Comparison of ENCODE assay signal across 31 cellular contexts in the genomic region with DNA sequence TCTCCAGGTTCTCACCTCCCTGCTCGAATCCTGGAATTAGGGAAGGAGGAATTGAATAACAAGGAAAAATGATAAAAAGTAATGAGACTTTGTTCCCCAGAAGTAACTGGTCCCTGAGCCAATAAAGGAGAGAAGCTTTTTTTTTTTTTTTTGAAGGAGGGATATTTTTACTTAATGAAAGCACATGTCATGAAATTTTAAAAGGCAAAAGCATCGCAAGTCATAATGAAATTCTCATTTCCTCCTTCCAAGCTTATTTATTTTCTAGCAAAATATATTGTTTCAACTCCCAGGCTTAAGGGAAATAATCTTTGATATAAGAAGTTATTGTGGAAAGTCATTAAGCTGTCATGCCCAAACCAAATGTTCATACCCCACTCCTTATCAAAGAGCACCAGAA. TPM values are rescaled to one million over a fixed set of nuclear protein-coding genes. Genes with fewer than 3 reads are reported as not detected.
A peak's percentile ranks its signal among the peaks of the same experiment; 100 is the strongest.
DNase-seq lines count a peak whose midpoint lies in the region; ATAC-seq, FAIRE-seq and TF ChIP-seq lines count a peak whose summit lies in the region.
"Had no signal": no experiment of that assay in that cellular context is flagged by ENCODE, and none has a peak within 500 bp of the region (broad histone marks: within the 10 kb centered on the region; RNA-seq: fewer than 3 reads in every experiment).

No MANE protein-coding gene starts in this region.

- no peak for ATAC-seq in activated CD8-positive, alpha-beta memory T cell treated with anti-CD3 and anti-CD28 coated beads, Interleukin-2, amount 10 ng/mL, durations not matched to agents 7 days and 5 days
- ATAC-seq in GM19395 (IDR thresholded peaks at IDR 0.05; ENCODE audit: unreplicated experiment): peak; percentile 26
- peak; percentile 10 for ATAC-seq in HG03196 (IDR thresholded peaks at IDR 0.05; ENCODE audit: unreplicated experiment)
- peak; percentile 31 to 33 for ATAC-seq in stimulated activated naive B cell treated with anti-CD40 and anti-IgM and Interleukin-4, amounts not matched to agents 10 μg/mL and 1 μg/mL and 100 μg/mL, for 72 hours (replicated peaks)
- ATAC-seq in T-helper 17 cell: no peak
- ATAC-seq: K562 had no signal

- H3K4me3 ChIP-seq in adrenal gland: no peak overlapping the region
- H3K4me3 ChIP-seq: breast epithelium, K562, left ventricle myocardium inferior, suprapubic skin had no signal

- WGBS in adrenal gland, 4 donors: 76 to 79% (median 77%) methylated on average over 2 of the region's 2 CpGs

- peaks cover 23% of the 10 kb centered on the region for H3K36me3 Mint-ChIP-seq in activated CD8-positive, alpha-beta memory T cell treated with anti-CD3 and anti-CD28 coated beads, Interleukin-2, amount 10 ng/mL, durations not matched to agents 7 days and 5 days
- H3K36me3 Mint-ChIP-seq in stimulated activated naive B cell treated with anti-CD40 and anti-IgM and Interleukin-4, amounts not matched to agents 10 μg/mL and 1 μg/mL and 100 μg/mL, for 72 hours: peaks cover 31% of the 10 kb centered on the region in 2 donors
- peaks cover 5% of the 10 kb centered on the region for H3K36me3 Mint-ChIP-seq in T-helper 17 cell (ENCODE audit: low read depth)

- CTCF ChIA-PET in activated CD8-positive, alpha-beta memory T cell treated with anti-CD3 and anti-CD28 coated beads, Interleukin-2, amount 10 ng/mL, durations not matched to agents 7 days and 5 days (lab: Charles Lee): interaction anchor here (0.6 kb wide), 1 partner anchor 138 kb away, joined by 3 read pairs; no protein-coding TSS in a partner anchor

- no peak for TF ChIP-seq CTCF in adrenal gland (IDR thresholded peaks at IDR 0.05)

- intact Hi-C loops in adrenal gland (cut with DNase I): no loop called here

- no peaks in the 10 kb centered on the region for H3K9me3 ChIP-seq in T-helper 17 cell (ENCODE audit: control insufficient read depth, low read length, poor library complexity, severe bottlenecking)
- no peaks in the 10 kb centered on the region for H3K9me3 ChIP-seq in adrenal gland (replicated peaks in 1 of 3)
- H3K9me3 ChIP-seq: suprapubic skin had no signal

- H3K36me3 ChIP-seq in adrenal gland (replicated peaks in 1 of 2): peaks cover 0 to under 1% of the 10 kb centered on the region in 2 donors
- H3K36me3 ChIP-seq: breast epithelium, WERI-Rb-1 had no signal

- H3K27me3 ChIP-seq in adrenal gland: no peaks in the 10 kb centered on the region
- H3K27me3 ChIP-seq: breast epithelium, suprapubic skin had no signal

- TF ChIP-seq POLR2A in GM12892 (IDR thresholded peaks at IDR 0.05; ENCODE audit: low read depth, low read length): no peak
- no peak for TF ChIP-seq POLR2A in adrenal gland (IDR thresholded peaks at IDR 0.05)

- no peak for FAIRE-seq in GM12892 (lab: Jason Lieb, UNC)
- FAIRE-seq: H1, K562 had no signal

- no peak for DNase-seq in activated CD8-positive, alpha-beta memory T cell treated with anti-CD3 and anti-CD28 coated beads, Interleukin-2, amount 10 ng/mL, durations not matched to agents 7 days and 5 days
- DNase-seq in activated CD8-positive, alpha-beta memory T cell treated with anti-CD3 and anti-CD28 coated beads, Interleukin-2, amount 50 U/mL, for 4 hours: no peak
- no peak for DNase-seq in stimulated activated naive B cell treated with anti-CD40 and anti-IgM and Interleukin-4, amounts not matched to agents 10 μg/mL and 1 μg/mL and 100 μg/mL, for 72 hours
- DNase-seq in GM12892 (ENCODE audit: insufficient read length) (no peak), T-helper 17 cell (no peak), adrenal gland (no peak)
- DNase-seq: activated CD4-positive, alpha-beta T cell treated with anti-CD3 and anti-CD28 coated beads, Interleukin-2, amount 10 ng/mL, durations not matched to agents 24 days and 14 days; activated naive CD4-positive, alpha-beta T cell treated with anti-CD3 and anti-CD28 coated beads for 36 hours; amniotic stem cell; DMS 273 treated with DMSO at 0.1 percent for 48 hours; effector CD8-positive, alpha-beta T cell; islet precursor cell; left ventricle myocardium inferior; NCI-H1105; NCI-H2029; NCI-H526 treated with DMSO at 0.1 percent for 48 hours; nucleus accumbens; SHP77; stimulated activated CD4-positive, alpha-beta T cell treated with anti-CD3 and anti-CD28 coated beads, Interleukin-4, amount 100 ng/mL, for 4 hours; T1000; WERI-Rb-1 had no signal

- peaks cover 2% of the 10 kb centered on the region for H3K27me3 Mint-ChIP-seq in activated CD8-positive, alpha-beta memory T cell treated with anti-CD3 and anti-CD28 coated beads, Interleukin-2, amount 10 ng/mL, durations not matched to agents 7 days and 5 days
- H3K27me3 Mint-ChIP-seq in stimulated activated naive B cell treated with anti-CD40 and anti-IgM and Interleukin-4, amounts not matched to agents 10 μg/mL and 1 μg/mL and 100 μg/mL, for 72 hours: no peaks in the 10 kb centered on the region
- H3K27me3 Mint-ChIP-seq in T-helper 17 cell: no peaks in the 10 kb centered on the region
- H3K27me3 Mint-ChIP-seq: activated CD4-positive, alpha-beta T cell treated with anti-CD3 and anti-CD28 coated beads, Interleukin-2, amount 10 ng/mL, durations not matched to agents 24 days and 14 days; CD4-positive, alpha-beta memory T cell; stimulated activated memory B cell treated with anti-CD40 and anti-IgM and Interleukin-4, amounts not matched to agents 10 μg/mL and 1 μg/mL and 100 μg/mL, for 72 hours had no signal

- H3K4me1 Mint-ChIP-seq in activated CD8-positive, alpha-beta memory T cell treated with anti-CD3 and anti-CD28 coated beads, Interleukin-2, amount 10 ng/mL, durations not matched to agents 7 days and 5 days: peaks cover 22% of the 10 kb centered on the region
- H3K4me1 Mint-ChIP-seq in stimulated activated naive B cell treated with anti-CD40 and anti-IgM and Interleukin-4, amounts not matched to agents 10 μg/mL and 1 μg/mL and 100 μg/mL, for 72 hours: peaks cover 0 to 17% of the 10 kb centered on the region in 2 donors
- H3K4me1 Mint-ChIP-seq in T-helper 17 cell: no peaks in the 10 kb centered on the region
- H3K4me1 Mint-ChIP-seq: activated CD4-positive, alpha-beta T cell treated with anti-CD3 and anti-CD28 coated beads, Interleukin-2, amount 10 ng/mL, durations not matched to agents 24 days and 14 days; CD4-positive, alpha-beta memory T cell had no signal

- no peak overlapping the region for H3K4me3 Mint-ChIP-seq in activated CD8-positive, alpha-beta memory T cell treated with anti-CD3 and anti-CD28 coated beads, Interleukin-2, amount 10 ng/mL, durations not matched to agents 7 days and 5 days
- H3K4me3 Mint-ChIP-seq in stimulated activated naive B cell treated with anti-CD40 and anti-IgM and Interleukin-4, amounts not matched to agents 10 μg/mL and 1 μg/mL and 100 μg/mL, for 72 hours: no peak overlapping the region
- H3K4me3 Mint-ChIP-seq in T-helper 17 cell: no peak overlapping the region
- H3K4me3 Mint-ChIP-seq: activated CD4-positive, alpha-beta T cell treated with anti-CD3 and anti-CD28 coated beads, Interleukin-2, amount 10 ng/mL, durations not matched to agents 24 days and 14 days; activated naive CD4-positive, alpha-beta T cell treated with anti-CD3 and anti-CD28 coated beads for 36 hours; CD4-positive, alpha-beta memory T cell; stimulated activated memory B cell treated with anti-CD40 and anti-IgM and Interleukin-4, amounts not matched to agents 10 μg/mL and 1 μg/mL and 100 μg/mL, for 72 hours had no signal

- peaks cover 6% of the 10 kb centered on the region for H3K9me3 Mint-ChIP-seq in activated CD8-positive, alpha-beta memory T cell treated with anti-CD3 and anti-CD28 coated beads, Interleukin-2, amount 10 ng/mL, durations not matched to agents 7 days and 5 days (ENCODE audit: low read depth)
- H3K9me3 Mint-ChIP-seq in stimulated activated naive B cell treated with anti-CD40 and anti-IgM and Interleukin-4, amounts not matched to agents 10 μg/mL and 1 μg/mL and 100 μg/mL, for 72 hours: peaks cover 0 to 5% of the 10 kb centered on the region in 2 donors
- H3K9me3 Mint-ChIP-seq: activated CD4-positive, alpha-beta T cell treated with anti-CD3 and anti-CD28 coated beads, Interleukin-2, amount 10 ng/mL, durations not matched to agents 24 days and 14 days had no signal

- no peaks in the 10 kb centered on the region for H3K4me1 ChIP-seq in adrenal gland (replicated peaks in 1 of 2)
- H3K4me1 ChIP-seq: breast epithelium, left ventricle myocardium inferior, suprapubic skin had no signal

- peak overlapping the region; percentile 24 for H3K27ac Mint-ChIP-seq in activated CD8-positive, alpha-beta memory T cell treated with anti-CD3 and anti-CD28 coated beads, Interleukin-2, amount 10 ng/mL, durations not matched to agents 7 days and 5 days
- no peak overlapping the region for H3K27ac Mint-ChIP-seq in stimulated activated naive B cell treated with anti-CD40 and anti-IgM and Interleukin-4, amounts not matched to agents 10 μg/mL and 1 μg/mL and 100 μg/mL, for 72 hours
- H3K27ac Mint-ChIP-seq in T-helper 17 cell: no peak overlapping the region
- H3K27ac Mint-ChIP-seq: activated CD4-positive, alpha-beta T cell treated with anti-CD3 and anti-CD28 coated beads, Interleukin-2, amount 10 ng/mL, durations not matched to agents 24 days and 14 days; activated naive CD4-positive, alpha-beta T cell treated with anti-CD3 and anti-CD28 coated beads for 36 hours; CD4-positive, alpha-beta memory T cell; stimulated activated memory B cell treated with anti-CD40 and anti-IgM and Interleukin-4, amounts not matched to agents 10 μg/mL and 1 μg/mL and 100 μg/mL, for 72 hours had no signal

- no peak overlapping the region for H3K27ac ChIP-seq in adrenal gland
- H3K27ac ChIP-seq: 22Rv1, breast epithelium, epithelial cell of prostate, left ventricle myocardium inferior, suprapubic skin, WERI-Rb-1 had no signal

RNA-seq across cellular contexts. Expression of gene ABCC2, which starts 16.8 kb away (rescaled TPM):
- under 1 TPM; 0.82 to 0.85 TPM for total RNA-seq in activated CD8-positive, alpha-beta memory T cell treated with anti-CD3 and anti-CD28 coated beads, Interleukin-2, amount 10 ng/mL, durations not matched to agents 7 days and 5 days
- polyA plus RNA-seq in GM12892 (2012; ENCODE audit: missing spikeins): 0.32 TPM
- total RNA-seq in T-helper 17 cell: 1 to 10 TPM; 3.0 to 3.2 TPM
- 1 to 10 TPM in 3 of 8 donors, under 1 TPM in 5; 0.55 to 1.6 (median 0.64) TPM for total RNA-seq in adrenal gland
- 1 to 10 TPM in 2 of 3 donors, under 1 TPM in 1; 0.66 to 2.1 (median 1.4) TPM for polyA plus RNA-seq in adrenal gland

RNA-seq across cellular contexts. Expression of gene CUTC, which starts 33.6 kb away (rescaled TPM):
- 10 to 100 TPM; 23.6 to 26.9 TPM for total RNA-seq in activated CD8-positive, alpha-beta memory T cell treated with anti-CD3 and anti-CD28 coated beads, Interleukin-2, amount 10 ng/mL, durations not matched to agents 7 days and 5 days
- polyA plus RNA-seq in GM12892 (2012; ENCODE audit: missing spikeins): 33.8 TPM
- total RNA-seq in T-helper 17 cell: 10 to 100 TPM; 17.1 to 17.6 TPM
- 10 to 100 TPM; 16.0 to 24.5 (median 19.4) TPM for total RNA-seq in adrenal gland
- polyA plus RNA-seq in adrenal gland: 10 to 100 TPM; 18.9 to 29.9 (median 20.2) TPM

RNA-seq across cellular contexts. Expression of gene COX15, which starts 33.7 kb away (rescaled TPM):
- 10 to 100 TPM; 40.4 to 42.1 TPM for total RNA-seq in activated CD8-positive, alpha-beta memory T cell treated with anti-CD3 and anti-CD28 coated beads, Interleukin-2, amount 10 ng/mL, durations not matched to agents 7 days and 5 days
- polyA plus RNA-seq in GM12892 (2012; ENCODE audit: missing spikeins): 36.3 TPM
- 10 to 100 TPM; 16.3 to 16.6 TPM for total RNA-seq in T-helper 17 cell
- 10 to 100 TPM; 49.6 to 89.7 (median 64.2) TPM for total RNA-seq in adrenal gland
- 10 to 100 TPM; 13.4 to 59.4 (median 22.2) TPM for polyA plus RNA-seq in adrenal gland

Comparison
In these comparisons a context has a peak if more than half of its experiments do, and no peak if none do; other contexts are left out.
1. ATAC-seq: peak in GM19395 (single experiment), HG03196 (single experiment) and stimulated activated naive B cell treated with anti-CD40 and anti-IgM and Interleukin-4, amounts not matched to agents 10 μg/mL and 1 μg/mL and 100 μg/mL, for 72 hours (2 of 2); none in activated CD8-positive, alpha-beta memory T cell treated with anti-CD3 and anti-CD28 coated beads, Interleukin-2, amount 10 ng/mL, durations not matched to agents 7 days and 5 days (single experiment) and T-helper 17 cell (single experiment).